In genomic region chr2:76572981-76573380, GRCh38 we compare ENCODE assay signal across 20 cellular contexts.
DNase-seq lines count a peak whose midpoint lies in the region; ATAC-seq and TF ChIP-seq lines count a peak whose summit lies in the region.
"Had no signal": no experiment of that assay in that cellular context is flagged by ENCODE, and none has a peak within 500 bp of the region (broad histone marks: within the 10 kb centered on the region; RNA-seq: fewer than 3 reads in every experiment).

No MANE protein-coding gene starts in this region.

- H3K27me3 Mint-ChIP-seq in GM23338 (ENCODE audit: insufficient read depth, low read depth, poor library complexity) = peaks cover 3% of the 10 kb centered on the region
- peaks cover 3% of the 10 kb centered on the region for H3K27me3 Mint-ChIP-seq in neural progenitor cell (ENCODE audit: insufficient read depth, low read depth)
- H3K27me3 Mint-ChIP-seq: CD4-positive, alpha-beta T cell had no signal

- H3K4me3 ChIP-seq in GM23338 = no peak overlapping the region
- peak overlapping the region; percentile 26; the same call in 1 of the 2 replicates for H3K4me3 ChIP-seq in HUES64 (ENCODE audit: low read length)
- no peak overlapping the region for H3K4me3 ChIP-seq in iPS DF 6.9 (ENCODE audit: low read length)
- no peak overlapping the region for H3K4me3 ChIP-seq in neural progenitor cell
- H3K4me3 ChIP-seq: A549, GM23248 had no signal

- H3K4me1 ChIP-seq in GM23338 (ENCODE audit: insufficient read depth) (peaks cover 38% of the 10 kb centered on the region), HUES64 (ENCODE audit: insufficient read depth, low read length) (peaks cover 31% of the 10 kb centered on the region), iPS DF 6.9 (ENCODE audit: control insufficient read depth, insufficient read depth, low read length) (no peaks in the 10 kb centered on the region), neural progenitor cell (no peaks in the 10 kb centered on the region)
- H3K4me1 ChIP-seq: A549 had no signal

- H3K36me3 Mint-ChIP-seq in GM23338 (ENCODE audit: low read depth) (peaks cover 6% of the 10 kb centered on the region), neural progenitor cell (no peaks in the 10 kb centered on the region)

- H3K4me3 Mint-ChIP-seq in GM23338 (no peak overlapping the region), neural progenitor cell (no peak overlapping the region)
- H3K4me3 Mint-ChIP-seq: CD4-positive, alpha-beta T cell had no signal

- H3K9me2 ChIP-seq in GM23338 (ENCODE audit: insufficient read depth) = no peaks in the 10 kb centered on the region

- H3K36me3 ChIP-seq in GM23338 (ENCODE audit: insufficient read depth) (no peaks in the 10 kb centered on the region), HUES64 (ENCODE audit: insufficient read depth, low read length) (no peaks in the 10 kb centered on the region), iPS DF 6.9 (ENCODE audit: control insufficient read depth, insufficient read depth, low read length) (no peaks in the 10 kb centered on the region), neural progenitor cell (no peaks in the 10 kb centered on the region)

- H3K9me3 ChIP-seq in HUES64 (ENCODE audit: insufficient read depth, low read depth, low read length) = no peaks in the 10 kb centered on the region
- H3K9me3 ChIP-seq in iPS DF 6.9 (ENCODE audit: control insufficient read depth, insufficient read depth, low read length) = no peaks in the 10 kb centered on the region
- H3K9me3 ChIP-seq in neural progenitor cell (ENCODE audit: low read depth) = no peaks in the 10 kb centered on the region
- H3K9me3 ChIP-seq: A549 had no signal

- H3K27ac Mint-ChIP-seq in GM23338 (peak overlapping the region; percentile 54), neural progenitor cell (no peak overlapping the region)
- H3K27ac Mint-ChIP-seq: CD4-positive, alpha-beta T cell had no signal

- H3K4me2 ChIP-seq in GM23338 (peak overlapping the region; percentile 24), neural progenitor cell (no peak overlapping the region)
- H3K4me2 ChIP-seq: A549 had no signal

- ATAC-seq in GM23338 (peak; percentile 82), HG03439 (IDR thresholded peaks at IDR 0.05; ENCODE audit: unreplicated experiment) (no peak), HG02885 (IDR thresholded peaks at IDR 0.05; ENCODE audit: poor library complexity, unreplicated experiment) (no peak)
- ATAC-seq: A549 had no signal

- no peaks in the 10 kb centered on the region for H3K79me2 ChIP-seq in GM23338 (replicated peaks; ENCODE audit: insufficient read depth)
- H3K79me2 ChIP-seq in neural progenitor cell (ENCODE audit: low read depth) = no peaks in the 10 kb centered on the region

- H4K20me1 ChIP-seq in GM23338 (replicated peaks; ENCODE audit: insufficient read depth) (no peaks in the 10 kb centered on the region), neural progenitor cell (ENCODE audit: low read depth) (no peaks in the 10 kb centered on the region)

- H2AFZ ChIP-seq in GM23338 (no peak overlapping the region), neural progenitor cell (replicated peaks) (peak overlapping the region; percentile 42)
- H2AFZ ChIP-seq: GM23248 had no signal

- H3K4me1 Mint-ChIP-seq in GM23338 (peaks cover 37% of the 10 kb centered on the region), neural progenitor cell (no peaks in the 10 kb centered on the region)

- peak; percentile 51 for DNase-seq in GM23338 (ENCODE audit: low spot score)
- no peak for DNase-seq in iPS DF 6.9 (ENCODE audit: low read depth, low spot score)
- DNase-seq in neural progenitor cell (ENCODE audit: low spot score) = no peak
- no peak for DNase-seq in NCI-H2227 treated with DMSO at 0.1 percent for 48 hours (lab: John Stamatoyannopoulos, UW)
- DNase-seq: AML-193; CD4-positive, alpha-beta T cell; DMS153; DMS79; GDM1; GM23248; H7; Kasumi-1; KG1 had no signal

- H3K9ac ChIP-seq in HUES64 (ENCODE audit: low read depth, low read length) (peak overlapping the region; percentile 2), neural progenitor cell (no peak overlapping the region)
- H3K9ac ChIP-seq: GM23248 had no signal

- H3F3A ChIP-seq in GM23338 (replicated peaks; ENCODE audit: low read depth) = no peaks in the 10 kb centered on the region
- no peaks in the 10 kb centered on the region for H3F3A ChIP-seq in neural progenitor cell (ENCODE audit: low read depth)

- H3K27me3 ChIP-seq in GM23338 (ENCODE audit: insufficient read depth) (no peaks in the 10 kb centered on the region), HUES64 (ENCODE audit: insufficient read depth, low read length) (no peaks in the 10 kb centered on the region), iPS DF 6.9 (ENCODE audit: control insufficient read depth, insufficient read depth, low read length) (no peaks in the 10 kb centered on the region), neural progenitor cell (no peaks in the 10 kb centered on the region)

- peak overlapping the region; percentile 90 for H3K27ac ChIP-seq in GM23338 (ENCODE audit: low read depth)
- H3K27ac ChIP-seq in HUES64 (ENCODE audit: low read depth, low read length) = peak overlapping the region; percentile 86
- peak overlapping the region; percentile 48 for H3K27ac ChIP-seq in iPS DF 6.9 (ENCODE audit: low read length)
- no peak overlapping the region for H3K27ac ChIP-seq in neural progenitor cell
- H3K27ac ChIP-seq: 22Rv1, A549, C4-2B, GM23248, HL-60 had no signal

- TF ChIP-seq CTCF in GM23338 (conservative IDR thresholded peaks at IDR 0.05; ENCODE audit: low read depth in 2 of 2) (no peak), neural progenitor cell (IDR thresholded peaks at IDR 0.05) (no peak)

- 56% methylated on average over 2 of the region's 2 CpGs for WGBS in HUES64
- WGBS in iPS DF 6.9 (ENCODE audit: insufficient coverage, insufficient read length) = no CpG with 5 or more reads among the region's 2 CpGs

- H3K9me3 Mint-ChIP-seq in GM23338 (peaks cover under 1% of the 10 kb centered on the region; the same call in 2 of the 3 replicates), neural progenitor cell (no peaks in the 10 kb centered on the region)

TF ChIP-seq in GM23338, 12 proteins besides CTCF, POLR2A, EP300 and RAD21:
- TF ChIP-seq CREB1 (CRISPR knock-in tag; IDR thresholded peaks at IDR 0.05; ENCODE audit: low read depth) (no peak), NANOG (IDR thresholded peaks at IDR 0.05; ENCODE audit: borderline replicate concordance) (peak; percentile 51; the same call in 1 of the 2 replicates)
